In the genomic region with DNA sequence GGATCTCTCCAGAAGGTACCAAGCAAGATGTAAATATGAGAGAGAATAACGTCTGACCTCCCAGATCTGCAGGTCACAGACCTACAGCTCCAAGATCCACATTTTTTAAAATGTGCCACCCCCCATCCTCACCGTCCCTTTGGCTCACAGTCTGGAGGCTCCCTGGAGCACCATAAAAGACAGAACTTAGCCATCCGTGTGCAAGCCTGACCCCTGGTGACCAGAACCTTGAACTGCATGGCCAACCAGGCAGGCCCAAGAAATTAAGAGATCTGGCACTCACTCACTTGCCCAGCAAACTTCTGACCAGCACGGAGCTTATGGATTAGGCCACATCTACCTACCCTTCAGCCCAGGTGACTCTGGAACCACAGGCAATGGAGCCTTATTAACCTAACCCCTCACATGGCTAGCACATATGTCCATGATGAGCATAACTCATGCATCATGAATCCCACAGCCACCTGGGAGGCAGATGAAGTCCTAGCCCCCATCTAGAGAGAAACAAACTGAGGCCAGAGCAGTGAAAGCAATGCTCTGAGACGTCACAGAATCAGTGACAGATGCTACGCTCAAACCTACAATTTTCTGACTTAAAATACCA, we compare ENCODE assay signal across 8 cellular contexts.
DNase-seq lines count a peak whose midpoint lies in the region; ATAC-seq and TF ChIP-seq lines count a peak whose summit lies in the region.

No MANE protein-coding gene starts in this region.

- 32 to 34% methylated on average over 6 of the region's 6 CpGs for WGBS in lower leg skin, 2 donors

- intact Hi-C loops in lower leg skin (cut with DNase I; ENCODE audit: low total_unique reads) = loop anchor here (5.0 kb wide), 1 partner anchor 1011 kb away; no protein-coding TSS in a partner anchor

- TF ChIP-seq POLR2A in lower leg skin (IDR thresholded peaks at IDR 0.05) = no peak

- ATAC-seq in HG02970 (IDR thresholded peaks at IDR 0.05; ENCODE audit: low FRiP score, unreplicated experiment) = no peak

- peak; percentile 54 for DNase-seq in NCI-H2171 treated with DMSO at 0.1 percent for 48 hours (lab: John Stamatoyannopoulos, UW)
- DNase-seq in NCI-H2171 (lab: John Stamatoyannopoulos, UW) = no peak
- peak; percentile 58 for DNase-seq in NCI-H2227 (lab: John Stamatoyannopoulos, UW; ENCODE audit: unreplicated experiment)
- peak; percentile 82 for DNase-seq in activated CD4-positive, alpha-beta T cell treated with anti-CD3 and anti-CD28 coated beads for 48 hours
- peak; percentile 70 for DNase-seq in dedifferentiated amniotic fluid mesenchymal stem cell (ENCODE audit: extremely low spot score)
- peak; percentile 67 to 94 for DNase-seq in lower leg skin (ENCODE audit: low spot score in 2 of 2)
- peak; percentile 49 to 56 for DNase-seq in stimulated activated CD8-positive, alpha-beta memory T cell treated with anti-CD3 and anti-CD28 coated beads, Interleukin-15, amount 100 ng/mL, for 48 hours (ENCODE audit: low read depth in 2 of 2)

- peak in 1 of 3 donors; percentile 95 for TF ChIP-seq CTCF in lower leg skin (IDR thresholded peaks at IDR 0.05)

- no peak overlapping the region for H3K4me3 ChIP-seq in lower leg skin (ENCODE audit: low read depth, poor library complexity, severe bottlenecking)
